35 cellular contexts compared by ENCODE assay signal in the genomic region with DNA sequence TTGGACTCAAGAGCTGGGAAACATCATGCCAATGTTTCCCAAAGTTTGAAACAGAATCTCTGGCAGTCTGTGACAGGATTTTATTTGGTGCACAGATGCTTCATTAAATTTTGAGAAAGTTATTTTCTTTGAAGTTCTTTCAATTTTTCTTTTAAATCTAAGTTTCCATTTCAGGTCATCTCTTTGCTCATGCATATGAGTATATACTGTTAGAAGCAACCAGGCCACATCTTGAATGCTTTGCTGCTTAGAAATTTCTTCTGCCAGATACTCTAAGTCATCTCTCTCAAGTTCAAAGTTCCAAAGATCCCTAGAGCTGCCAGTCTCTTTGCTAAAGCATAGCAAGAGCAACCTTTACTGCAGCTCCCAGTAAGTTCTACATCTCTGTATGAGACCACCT.
"Had no signal": no experiment of that assay in that cellular context is flagged by ENCODE, and none has a peak within 500 bp of the region (broad histone marks: within the 10 kb centered on the region; RNA-seq: fewer than 3 reads in every experiment).

No MANE protein-coding gene starts in this region.

- DNase-seq: Karpas-422, Kasumi-1, MG63, MM.1S, MV-4-11, NCI-H1048, NCI-H1092, NCI-H1092 treated with DMSO at 0.1 percent for 48 hours, NCI-H1105, NCI-H1105 treated with DMSO at 0.1 percent for 48 hours, NCI-H1417, NCI-H1417 treated with DMSO at 0.1 percent for 48 hours, NCI-H1436, NCI-H1436 treated with DMSO at 0.1 percent for 48 hours, NCI-H146, NCI-H1694, NCI-H1694 treated with DMSO at 0.1 percent for 48 hours, NCI-H187, NCI-H187 treated with DMSO at 0.1 percent for 48 hours, NCI-H1930, NCI-H2029, NCI-H2029 treated with DMSO at 0.1 percent for 48 hours, NCI-H2081, NCI-H2081 treated with DMSO at 0.1 percent for 48 hours, NCI-H2107, NCI-H2171, NCI-H2171 treated with DMSO at 0.1 percent for 48 hours, NCI-H2227 treated with DMSO at 0.1 percent for 48 hours, NCI-H226, NCI-H345, NCI-H446, NCI-H446 treated with DMSO at 0.1 percent for 48 hours, NCI-H510A, NCI-H510A treated with DMSO at 0.1 percent for 48 hours, NCI-H524 had no signal

- H3K9me3 ChIP-seq: MG63 had no signal

- H3K36me3 ChIP-seq: MG63 had no signal

- H3K4me3 ChIP-seq: MG63 had no signal
